In genomic region chr17:82080789-82081464, GRCh38 we compare ENCODE assay signal across 16 cellular contexts. TPM values are rescaled to one million over a fixed set of nuclear protein-coding genes. Genes with fewer than 3 reads are reported as not detected.
A peak's percentile ranks its signal among the peaks of the same experiment; 100 is the strongest.
DNase-seq lines count a peak whose midpoint lies in the region; ATAC-seq, FAIRE-seq and TF ChIP-seq lines count a peak whose summit lies in the region.
"Had no signal": no experiment of that assay in that cellular context is flagged by ENCODE, and none has a peak within 500 bp of the region (broad histone marks: within the 10 kb centered on the region; RNA-seq: fewer than 3 reads in every experiment).

No MANE protein-coding gene starts in this region.

- H3K4me3 ChIP-seq in HEK293 (ENCODE audit: low read depth, low read length) (no peak overlapping the region), GM12878 (no peak overlapping the region), upper lobe of left lung (no peak overlapping the region)
- H3K4me3 ChIP-seq: BLaER1 had no signal

- H3K79me2 ChIP-seq in GM12878 (ENCODE audit: control insufficient read depth, insufficient read depth, low read length): no peaks in the 10 kb centered on the region

- H3K36me3 ChIP-seq in HEK293 (ENCODE audit: control insufficient read depth in 2 of 2, insufficient read depth in 1 of 2, low read length in 2 of 2) (peaks cover 16 to 85% of the 10 kb centered on the region in 2 experiments), GM12878 (ENCODE audit: control insufficient read depth in 2 of 2, insufficient read depth in 2 of 2, low read length in 1 of 2) (peaks cover 14 to 59% of the 10 kb centered on the region in 2 experiments; a peak in 3 of 4 replicates), upper lobe of left lung (peaks cover 68 to 83% (median 78%) of the 10 kb centered on the region in 4 donors)

- H3K4me1 ChIP-seq in HEK293 (ENCODE audit: control insufficient read depth, insufficient read depth, low read length) (no peaks in the 10 kb centered on the region), GM12878 (ENCODE audit: control insufficient read depth, insufficient read depth, low read length) (no peaks in the 10 kb centered on the region), upper lobe of left lung (no peaks in the 10 kb centered on the region)
- H3K4me1 ChIP-seq: Caco-2 had no signal

- no peak overlapping the region for H3K9ac ChIP-seq in GM12878 (ENCODE audit: control insufficient read depth, insufficient read depth, low read length)
- H3K9ac ChIP-seq: BLaER1, KMS-11 had no signal

- H3K27me3 ChIP-seq in GM12878 (replicated peaks in 1 of 2; ENCODE audit: control insufficient read depth in 2 of 2, insufficient read depth in 2 of 2, low read length in 1 of 2) (no peaks in the 10 kb centered on the region), upper lobe of left lung (no peaks in the 10 kb centered on the region)
- H3K27me3 ChIP-seq: BLaER1 had no signal

- no peaks in the 10 kb centered on the region for H3K4me1 Mint-ChIP-seq in T-cell
- H3K4me1 Mint-ChIP-seq: CD8-positive, alpha-beta memory T cell had no signal

- POLR2A ChIA-PET in HEK293 (lab: Yijun Ruan, JAX) (interaction anchor here (0.7 to 1.9 kb wide), 6 partner anchors 11 to 25 kb away, joined by 3 to 9 read pairs (median 4); no protein-coding TSS in a partner anchor), GM12878 (lab: Charles Lee) (no interaction called here), T-cell (lab: Charles Lee) (no interaction called here)

- H3K9me3 Mint-ChIP-seq in T-cell: no peaks in the 10 kb centered on the region
- H3K9me3 Mint-ChIP-seq: CD8-positive, alpha-beta memory T cell; IgD-negative memory B cell had no signal

- H3K4me2 ChIP-seq in GM12878 (ENCODE audit: control insufficient read depth, insufficient read depth): no peak overlapping the region
- H3K4me2 ChIP-seq: BLaER1, KMS-11 had no signal

- TF ChIP-seq RAD21 in GM12878 (IDR thresholded peaks at IDR 0.05; ENCODE audit: insufficient read depth, low read depth, low read length): no peak

- intact Hi-C loops in GM12878 (cut with micrococcal nuclease; ENCODE audit: unreplicated experiment): no loop called here

- CTCF ChIA-PET in HEK293 (lab: Yijun Ruan, JAX): interaction anchor here (0.7 to 1.2 kb wide), 3 partner anchors 15 to 229 kb away, joined by 3 to 4 read pairs (median 3); no protein-coding TSS in a partner anchor
- CTCF ChIA-PET in GM12878 (lab: Yijun Ruan, JAX): no interaction called here
- CTCF ChIA-PET in T-cell (lab: Charles Lee): no interaction called here

- no peaks in the 10 kb centered on the region for H3K27me3 Mint-ChIP-seq in T-cell
- H3K27me3 Mint-ChIP-seq: CD8-positive, alpha-beta memory T cell had no signal

- no peak overlapping the region for H2AFZ ChIP-seq in GM12878 (ENCODE audit: control insufficient read depth, low read depth, low read length)

- TF ChIP-seq EP300 in GM12878 (IDR thresholded peaks at IDR 0.05; ENCODE audit: borderline replicate concordance in 1 of 2, control insufficient read depth in 1 of 2, low read depth in 2 of 2, low read length in 2 of 2) (no peak), upper lobe of left lung (IDR thresholded peaks at IDR 0.05) (no peak)

- no TSS peak for BruUV-seq in GM12878 (replicated peaks; lab: Mats Ljungman, UMichigan)

- H3K36me3 Mint-ChIP-seq in T-cell: peaks cover 8% of the 10 kb centered on the region
- H3K36me3 Mint-ChIP-seq: IgD-negative memory B cell had no signal

- H3K27ac ChIP-seq in HEK293 (ENCODE audit: extremely low read depth, low read depth, low read length): no peak overlapping the region
- H3K27ac ChIP-seq in GM12878 (ENCODE audit: control insufficient read depth, insufficient read depth): no peak overlapping the region
- no peak overlapping the region for H3K27ac ChIP-seq in upper lobe of left lung
- H3K27ac ChIP-seq: BLaER1, HL-60, KMS-11 had no signal

- WGBS in GM12878 (ENCODE audit: insufficient coverage, insufficient replicate concordance, low lambda C conversion rate, missing lambda C conversion rate): 96% methylated on average over 44 of the region's 44 CpGs
- 94 to 97% methylated on average over 30 to 41 of the region's 44 CpGs for WGBS in upper lobe of left lung, 2 donors

- no peak overlapping the region for H3K27ac Mint-ChIP-seq in T-cell
- H3K27ac Mint-ChIP-seq: IgD-negative memory B cell had no signal

- SMC1A ChIA-PET in GM12878 (lab: Charles Lee; ENCODE audit: uncharacterized antibody, unreplicated experiment): no interaction called here

- peak; percentile 35; the same call in 1 of the 2 replicates for TF ChIP-seq POLR2A in GM12878 (IDR thresholded peaks at IDR 0.05; ENCODE audit: low read depth, low read length)
- TF ChIP-seq POLR2A in upper lobe of left lung (IDR thresholded peaks at IDR 0.05): no peak

- DNase-seq in G401 (ENCODE audit: low spot score): peak; percentile 42
- no peak for DNase-seq in GM12878 (ENCODE audit: low read depth, low spot score)
- peak; percentile 23 to 84 for DNase-seq in upper lobe of left lung
- no peak for DNase-seq in omental fat pad (ENCODE audit: low spot score)
- DNase-seq in T-cell: no peak
- DNase-seq: Caco-2; CD8-positive, alpha-beta memory T cell; DND-41; GF-D8; HCEC 1CT had no signal

- H3K9me3 ChIP-seq in HEK293 (ENCODE audit: control insufficient read depth, insufficient read depth, low read depth, low read length) (no peaks in the 10 kb centered on the region), GM12878 (replicated peaks; ENCODE audit: control insufficient read depth, insufficient read depth, low read length) (no peaks in the 10 kb centered on the region), upper lobe of left lung (no peaks in the 10 kb centered on the region)
- H3K9me3 ChIP-seq: BLaER1, Caco-2 had no signal

- TF ChIP-seq CTCF in HEK293 (tag by site-specific recombination; IDR thresholded peaks at IDR 0.05) (no peak), GM12878 (IDR thresholded peaks at IDR 0.05 in 2 of 3, conservative IDR thresholded peaks at IDR 0.05 in 1 of 3; ENCODE audit: control insufficient read depth in 2 of 3, extremely low read depth in 1 of 3, insufficient read depth in 1 of 3, low read depth in 3 of 3, low read length in 3 of 3) (no peak), upper lobe of left lung (IDR thresholded peaks at IDR 0.05) (no peak), omental fat pad (IDR thresholded peaks at IDR 0.05) (no peak)

- FAIRE-seq in GM12878 (lab: Jason Lieb, UNC): no peak

- RAD21 ChIA-PET in GM12878 (lab: Charles Lee; ENCODE audit: unreplicated experiment): no interaction called here

- no peaks in the 10 kb centered on the region for H4K20me1 ChIP-seq in GM12878 (ENCODE audit: control insufficient read depth, insufficient read depth)

- ATAC-seq in GM12878 (no peak), upper lobe of left lung (ENCODE audit: low FRiP score in 2 of 2) (no peak), omental fat pad (ENCODE audit: low FRiP score) (no peak), T-cell (replicated peaks in 1 of 4) (no peak), HG03097 (IDR thresholded peaks at IDR 0.05; ENCODE audit: low FRiP score, unreplicated experiment) (no peak)

- no peak overlapping the region for H3K4me3 Mint-ChIP-seq in T-cell
- H3K4me3 Mint-ChIP-seq: CD8-positive, alpha-beta memory T cell; IgD-negative memory B cell had no signal

- in situ Hi-C loops in G401 (cut with HindIII; ENCODE audit: low sequenced_read_pairs) (no loop called here), GM12878 (cut with MboI) (no loop called here)

RNA-seq across cellular contexts. Expression of gene DUS1L, which starts 15.3 kb away (rescaled TPM):
- 140 and 144 TPM in 2 replicates for total RNA-seq in G401 (2014; rRNA removed; shearing (Covaris generic))
- 56.8 and 75.9 TPM in 2 replicates for total RNA-seq in GM12878 (2013; cell fraction: nucleolus; rRNA removed)
- total RNA-seq in GM12878 (2014; rRNA removed): 107 and 132 TPM in 2 replicates
- 43.3 and 50.3 TPM in 2 replicates for total RNA-seq in GM12878 (2014; rRNA removed; fragmentation: Illumina TruSeq; extraction: Trizol)
- total RNA-seq in GM12878 (2021): 137 and 157 TPM in 2 replicates
- polyA plus RNA-seq in GM12878 (2011; ENCODE audit: low read depth): 52.5 TPM
- 21.0 and 42.6 TPM in 2 replicates for polyA plus RNA-seq in GM12878 (2011; rRNA removed)
- 77.7 and 101 TPM in 2 replicates for polyA plus RNA-seq in GM12878 (2011; cell fraction: cytosol; rRNA removed)
- polyA plus RNA-seq in GM12878 (2011; cell fraction: nucleus; rRNA removed): 285 and 360 TPM in 2 replicates
- polyA plus RNA-seq in GM12878 (2012): 61.7 and 71.7 TPM in 2 replicates
- polyA plus RNA-seq in GM12878 (2014; fragmentation: Illumina TruSeq; extraction: Trizol): 13.8 and 46.5 TPM in 2 replicates
- polyA plus RNA-seq in GM12878 (2014; fragmentation: Nextera tagmentation; extraction: Ambion mirVana): 10 to 100 TPM in 1 of 2 experiments, 1 to 10 TPM in 1; 6.1 to 15.3 TPM
- polyA plus RNA-seq in GM12878 (2014; rRNA removed): 147 and 155 TPM in 2 replicates
- polyA plus RNA-seq in GM12878 (2016; fragmentation: Nextera tagmentation; extraction: Ambion mirVana): 10 to 100 TPM in 1 of 2 experiments, 1 to 10 TPM in 1; 9.7 to 25.4 TPM
- 23.4 and 40.3 TPM in 2 replicates for polyA minus RNA-seq in GM12878 (2011; rRNA and poly(A)+ RNA removed)
- polyA minus RNA-seq in GM12878 (2011; cell fraction: cytosol; rRNA and poly(A)+ RNA removed): 25.4 and 29.1 TPM in 2 replicates
- 63.5 and 104 TPM in 2 replicates for polyA minus RNA-seq in GM12878 (2011; cell fraction: nucleus; rRNA and poly(A)+ RNA removed)
- total RNA-seq in upper lobe of left lung: 100 to 1,000 TPM in 3 of 6 donors, 10 to 100 TPM in 3; 53.5 to 183 (median 106) TPM
- 10 to 100 TPM; 58.1 to 90.3 (median 85.7) TPM for total RNA-seq in omental fat pad
- 100 to 1,000 TPM; 137 to 186 (median 177) TPM for total RNA-seq in T-cell

RNA-seq across cellular contexts. Expression of gene FASN, which starts 17.1 kb away (rescaled TPM):
- 333 and 346 TPM in 2 replicates for total RNA-seq in G401 (2014; rRNA removed; shearing (Covaris generic))
- 81.2 and 110 TPM in 2 replicates for total RNA-seq in GM12878 (2013; cell fraction: nucleolus; rRNA removed)
- total RNA-seq in GM12878 (2014; rRNA removed) (67.4 and 73.8 TPM in 2 replicates), GM12878 (2014; rRNA removed; fragmentation: Illumina TruSeq; extraction: Trizol) (18.0 and 20.8 TPM in 2 replicates), GM12878 (2021) (333 and 348 TPM in 2 replicates), upper lobe of left lung (100 to 1,000 TPM; 191 to 805 (median 577) TPM), omental fat pad (1,000 to 10,000 TPM in 1 of 4 donors, 100 to 1,000 TPM in 3; 313 to 1,522 (median 467) TPM), T-cell (100 to 1,000 TPM in 2 of 5 donors, 10 to 100 TPM in 3; 48.2 to 144 (median 52.5) TPM)
- 15.3 TPM for polyA plus RNA-seq in GM12878 (2011; ENCODE audit: low read depth)
- polyA plus RNA-seq in GM12878 (2011; rRNA removed) (4.5 and 10.8 TPM in 2 replicates), GM12878 (2014; fragmentation: Illumina TruSeq; extraction: Trizol) (1.6 and 12.8 TPM in 2 replicates), GM12878 (2014; fragmentation: Nextera tagmentation; extraction: Ambion mirVana) (under 1 TPM; 0.19 to 0.31 TPM), GM12878 (2014; rRNA removed) (87.8 and 131 TPM in 2 replicates), GM12878 (2016; fragmentation: Nextera tagmentation; extraction: Ambion mirVana) (10 to 100 TPM; 40.1 to 42.5 TPM)
- 31.3 and 40.9 TPM in 2 replicates for polyA plus RNA-seq in GM12878 (2011; cell fraction: cytosol; rRNA removed)
- polyA plus RNA-seq in GM12878 (2011; cell fraction: nucleus; rRNA removed): 137 and 205 TPM in 2 replicates
- polyA plus RNA-seq in GM12878 (2012): 82.0 and 91.6 TPM in 2 replicates
- polyA minus RNA-seq in GM12878 (2011; rRNA and poly(A)+ RNA removed): 21.8 and 51.5 TPM in 2 replicates
- polyA minus RNA-seq in GM12878 (2011; cell fraction: cytosol; rRNA and poly(A)+ RNA removed): 91.7 and 93.8 TPM in 2 replicates
- polyA minus RNA-seq in GM12878 (2011; cell fraction: nucleus; rRNA and poly(A)+ RNA removed): 35.7 and 66.9 TPM in 2 replicates

RNA-seq across cellular contexts. Expression of gene GPS1, which starts 29.2 kb away (rescaled TPM):
- total RNA-seq in G401 (2014; rRNA removed; shearing (Covaris generic)): 129 and 153 TPM in 2 replicates
- 41.6 and 44.7 TPM in 2 replicates for total RNA-seq in GM12878 (2013; cell fraction: nucleolus; rRNA removed)
- total RNA-seq in GM12878 (2014; rRNA removed) (110 and 131 TPM in 2 replicates), GM12878 (2014; rRNA removed; fragmentation: Illumina TruSeq; extraction: Trizol) (35.1 and 37.1 TPM in 2 replicates), GM12878 (2021) (113 and 122 TPM in 2 replicates), upper lobe of left lung (100 to 1,000 TPM in 4 of 6 donors, 10 to 100 TPM in 2; 55.2 to 147 (median 108) TPM), omental fat pad (10 to 100 TPM; 67.3 to 86.8 (median 81.4) TPM), T-cell (100 to 1,000 TPM in 2 of 5 donors, 10 to 100 TPM in 3; 75.3 to 117 (median 98.0) TPM)
- polyA plus RNA-seq in GM12878 (2011; ENCODE audit: low read depth): 21.3 TPM
- polyA plus RNA-seq in GM12878 (2011; rRNA removed) (14.3 and 53.3 TPM in 2 replicates), GM12878 (2014; fragmentation: Illumina TruSeq; extraction: Trizol) (7.5 and 32.8 TPM in 2 replicates), GM12878 (2014; fragmentation: Nextera tagmentation; extraction: Ambion mirVana) (10 to 100 TPM in 1 of 2 experiments, 1 to 10 TPM in 1; 2.2 to 11.5 TPM), GM12878 (2014; rRNA removed) (102 and 119 TPM in 2 replicates), GM12878 (2016; fragmentation: Nextera tagmentation; extraction: Ambion mirVana) (100 to 1,000 TPM; 119 to 146 TPM)
- 65.9 and 98.5 TPM in 2 replicates for polyA plus RNA-seq in GM12878 (2011; cell fraction: cytosol; rRNA removed)
- 198 and 262 TPM in 2 replicates for polyA plus RNA-seq in GM12878 (2011; cell fraction: nucleus; rRNA removed)
- polyA plus RNA-seq in GM12878 (2012): 41.2 and 44.0 TPM in 2 replicates
- polyA minus RNA-seq in GM12878 (2011; rRNA and poly(A)+ RNA removed): 50.1 and 72.3 TPM in 2 replicates
- 44.1 and 45.0 TPM in 2 replicates for polyA minus RNA-seq in GM12878 (2011; cell fraction: cytosol; rRNA and poly(A)+ RNA removed)
- 42.7 and 84.3 TPM in 2 replicates for polyA minus RNA-seq in GM12878 (2011; cell fraction: nucleus; rRNA and poly(A)+ RNA removed)

RNA-seq across cellular contexts. Expression of gene RFNG, which starts 29.3 kb away (rescaled TPM):
- total RNA-seq in G401 (2014; rRNA removed; shearing (Covaris generic)): 41.2 and 41.5 TPM in 2 replicates
- 23.5 and 23.7 TPM in 2 replicates for total RNA-seq in GM12878 (2013; cell fraction: nucleolus; rRNA removed)
- total RNA-seq in GM12878 (2014; rRNA removed) (14.5 and 14.8 TPM in 2 replicates), GM12878 (2014; rRNA removed; fragmentation: Illumina TruSeq; extraction: Trizol) (5.2 and 7.8 TPM in 2 replicates), GM12878 (2021) (17.7 and 19.6 TPM in 2 replicates), upper lobe of left lung (100 to 1,000 TPM in 1 of 6 donors, 10 to 100 TPM in 5; 25.0 to 101 (median 37.5) TPM), omental fat pad (10 to 100 TPM; 20.2 to 51.3 (median 32.0) TPM), T-cell (10 to 100 TPM; 31.5 to 38.6 (median 35.2) TPM)
- polyA plus RNA-seq in GM12878 (2011; ENCODE audit: low read depth): 10.9 TPM
- polyA plus RNA-seq in GM12878 (2011; rRNA removed) (4.4 and 7.1 TPM in 2 replicates), GM12878 (2014; fragmentation: Illumina TruSeq; extraction: Trizol) (1.3 and 7.2 TPM in 2 replicates), GM12878 (2014; fragmentation: Nextera tagmentation; extraction: Ambion mirVana) (under 1 TPM; 0.10 to 0.93 TPM), GM12878 (2014; rRNA removed) (19.0 and 22.4 TPM in 2 replicates), GM12878 (2016; fragmentation: Nextera tagmentation; extraction: Ambion mirVana) (1 to 10 TPM; 1.6 to 2.6 TPM)
- polyA plus RNA-seq in GM12878 (2011; cell fraction: cytosol; rRNA removed): 6.6 and 12.0 TPM in 2 replicates
- polyA plus RNA-seq in GM12878 (2011; cell fraction: nucleus; rRNA removed): 83.6 and 89.3 TPM in 2 replicates
- 20.4 and 23.3 TPM in 2 replicates for polyA plus RNA-seq in GM12878 (2012)
- polyA minus RNA-seq in GM12878 (2011; rRNA and poly(A)+ RNA removed): 2.4 and 4.8 TPM in 2 replicates
- 2.9 and 4.4 TPM in 2 replicates for polyA minus RNA-seq in GM12878 (2011; cell fraction: cytosol; rRNA and poly(A)+ RNA removed)
- 8.1 and 8.2 TPM in 2 replicates for polyA minus RNA-seq in GM12878 (2011; cell fraction: nucleus; rRNA and poly(A)+ RNA removed)

RNA-seq across cellular contexts. Expression of gene DCXR, which starts 43.4 kb away (rescaled TPM):
- total RNA-seq in G401 (2014; rRNA removed; shearing (Covaris generic)): 131 and 135 TPM in 2 replicates
- 13.4 and 14.9 TPM in 2 replicates for total RNA-seq in GM12878 (2013; cell fraction: nucleolus; rRNA removed)
- total RNA-seq in GM12878 (2014; rRNA removed) (80.8 and 85.8 TPM in 2 replicates), GM12878 (2014; rRNA removed; fragmentation: Illumina TruSeq; extraction: Trizol) (32.4 and 39.9 TPM in 2 replicates), GM12878 (2021) (110 and 119 TPM in 2 replicates), upper lobe of left lung (100 to 1,000 TPM; 122 to 358 (median 211) TPM), omental fat pad (100 to 1,000 TPM; 190 to 327 (median 225) TPM), T-cell (100 to 1,000 TPM in 1 of 5 donors, 10 to 100 TPM in 4; 70.4 to 111 (median 96.1) TPM)
- polyA plus RNA-seq in GM12878 (2011; ENCODE audit: low read depth): 79.4 TPM
- polyA plus RNA-seq in GM12878 (2011; rRNA removed) (29.9 and 66.6 TPM in 2 replicates), GM12878 (2014; fragmentation: Illumina TruSeq; extraction: Trizol) (45.6 and 92.0 TPM in 2 replicates), GM12878 (2014; fragmentation: Nextera tagmentation; extraction: Ambion mirVana) (10 to 100 TPM; 12.3 to 44.8 TPM), GM12878 (2014; rRNA removed) (128 and 151 TPM in 2 replicates), GM12878 (2016; fragmentation: Nextera tagmentation; extraction: Ambion mirVana) (100 to 1,000 TPM; 122 to 139 TPM)
- polyA plus RNA-seq in GM12878 (2011; cell fraction: cytosol; rRNA removed): 188 and 195 TPM in 2 replicates
- 136 and 154 TPM in 2 replicates for polyA plus RNA-seq in GM12878 (2011; cell fraction: nucleus; rRNA removed)
- 73.6 and 79.6 TPM in 2 replicates for polyA plus RNA-seq in GM12878 (2012)
- polyA minus RNA-seq in GM12878 (2011; rRNA and poly(A)+ RNA removed): 53.5 and 69.9 TPM in 2 replicates
- 23.2 and 25.8 TPM in 2 replicates for polyA minus RNA-seq in GM12878 (2011; cell fraction: cytosol; rRNA and poly(A)+ RNA removed)
- polyA minus RNA-seq in GM12878 (2011; cell fraction: nucleus; rRNA and poly(A)+ RNA removed): 21.6 and 34.3 TPM in 2 replicates

Comparison
In these comparisons a context has a peak if more than half of its experiments do, and no peak if none do; other contexts are left out.
1. DNase-seq: peak in G401 (single experiment) and upper lobe of left lung (2 of 2); none in GM12878 (single experiment), omental fat pad (single experiment) and T-cell (0 of 34).